11 cellular contexts compared by ENCODE assay signal in the genomic region with DNA sequence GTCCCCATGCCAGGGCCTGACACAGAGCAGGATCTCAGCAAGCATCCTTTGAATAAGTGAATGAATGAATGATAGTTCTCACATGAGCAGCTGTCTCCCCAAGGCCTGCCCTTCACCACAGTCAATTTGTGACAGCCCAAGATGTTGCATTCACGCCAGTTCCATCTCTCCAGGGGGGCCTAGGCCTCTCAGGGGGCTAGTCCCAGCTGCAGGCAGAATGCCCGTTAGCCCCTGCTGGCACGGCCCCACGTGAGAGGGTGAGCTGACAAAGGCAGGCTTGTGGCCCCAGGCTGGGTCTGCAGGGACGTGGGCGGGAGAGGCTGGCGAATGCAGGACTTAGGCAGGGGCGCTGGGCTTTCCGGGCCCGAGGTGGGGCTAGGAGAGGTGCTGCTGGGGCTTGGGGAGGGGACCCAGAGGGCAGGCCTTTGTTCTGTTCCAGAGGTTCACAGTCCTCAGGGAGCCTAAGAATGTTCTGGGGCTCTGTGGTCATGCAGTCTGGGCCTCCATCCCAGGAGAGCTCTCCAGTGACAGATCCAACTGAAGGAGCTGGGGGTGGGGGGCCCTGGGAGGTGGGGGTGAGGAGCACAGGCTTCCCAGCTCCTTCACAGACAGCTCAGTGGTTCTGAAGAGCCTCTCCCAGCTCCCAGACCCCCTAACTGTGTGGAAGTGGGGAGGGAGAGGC. TPM values are rescaled to one million over a fixed set of nuclear protein-coding genes. Genes with fewer than 3 reads are reported as not detected.
DNase-seq lines count a peak whose midpoint lies in the region; ATAC-seq and TF ChIP-seq lines count a peak whose summit lies in the region.
"Had no signal": no experiment of that assay in that cellular context is flagged by ENCODE, and none has a peak within 500 bp of the region (broad histone marks: within the 10 kb centered on the region; RNA-seq: fewer than 3 reads in every experiment).

No MANE protein-coding gene starts in this region.

- peak in 1 of 7 donors; percentile 38 for DNase-seq in adrenal gland
- DNase-seq in left lung, result no peak
- no peak for DNase-seq in naive thymus-derived CD8-positive, alpha-beta T cell
- DNase-seq in D341Med (ENCODE audit: low spot score), result no peak
- no peak for DNase-seq in natural killer cell treated with Interleukin-12 subunit alpha and Interleukin-12 subunit beta and Interleukin-15 and Interleukin-18, amount 100 ng/mL, for 72 hours (ENCODE audit: low spot score)
- DNase-seq: pancreas had no signal

- H3K4me1 ChIP-seq in adrenal gland (replicated peaks in 1 of 2) (peaks cover 19 to 81% of the 10 kb centered on the region in 2 donors), left lung (peaks cover 18 to 55% of the 10 kb centered on the region in 2 donors), stomach smooth muscle (ENCODE audit: control insufficient read depth, insufficient read depth, low read length) (peaks cover 59% of the 10 kb centered on the region)
- H3K4me1 ChIP-seq: pancreas had no signal

- 73 to 91% (median 80%) methylated on average over 6 to 10 of the region's 10 CpGs for WGBS in adrenal gland, 4 donors

- TF ChIP-seq POLR2A in adrenal gland (IDR thresholded peaks at IDR 0.05), result no peak

- H3K9me3 Mint-ChIP-seq in naive thymus-derived CD8-positive, alpha-beta T cell, result no peaks in the 10 kb centered on the region
- H3K9me3 Mint-ChIP-seq in natural killer cell treated with Interleukin-12 subunit alpha and Interleukin-12 subunit beta and Interleukin-15 and Interleukin-18, amount 100 ng/mL, for 72 hours, result no peaks in the 10 kb centered on the region
- H3K9me3 Mint-ChIP-seq: stimulated activated naive CD8-positive, alpha-beta T cell treated with anti-CD3 and anti-CD28 coated beads, Interleukin-15, Interleukin-2, amounts not matched to agents 100 ng/mL and 50 ng/mL, for 24 hours had no signal

- no peak for TF ChIP-seq CTCF in adrenal gland (IDR thresholded peaks at IDR 0.05)
- no peak for TF ChIP-seq CTCF in left lung (IDR thresholded peaks at IDR 0.05)

- no peak overlapping the region for H3K4me3 ChIP-seq in adrenal gland
- no peak overlapping the region for H3K4me3 ChIP-seq in left lung
- H3K4me3 ChIP-seq in stomach smooth muscle (ENCODE audit: low read length in 2 of 2), result no peak overlapping the region
- H3K4me3 ChIP-seq: pancreas, SJSA1 had no signal

- H3K36me3 ChIP-seq in adrenal gland (replicated peaks in 1 of 2), result no peaks in the 10 kb centered on the region
- no peaks in the 10 kb centered on the region for H3K36me3 ChIP-seq in left lung
- no peaks in the 10 kb centered on the region for H3K36me3 ChIP-seq in stomach smooth muscle (ENCODE audit: control insufficient read depth in 2 of 2, insufficient read depth in 2 of 2, low read length in 2 of 2)
- H3K36me3 ChIP-seq: pancreas had no signal

- peak; percentile 7 for ATAC-seq in HG03432 (IDR thresholded peaks at IDR 0.05; ENCODE audit: unreplicated experiment)
- no peak for ATAC-seq in left lung
- ATAC-seq in naive thymus-derived CD8-positive, alpha-beta T cell, result no peak
- ATAC-seq in GM18519 (IDR thresholded peaks at IDR 0.05; ENCODE audit: low FRiP score, unreplicated experiment), result no peak
- ATAC-seq in natural killer cell treated with Interleukin-12 subunit alpha and Interleukin-12 subunit beta and Interleukin-15 and Interleukin-18, amount 100 ng/mL, for 72 hours, result no peak

- no peaks in the 10 kb centered on the region for H3K36me3 Mint-ChIP-seq in naive thymus-derived CD8-positive, alpha-beta T cell
- no peaks in the 10 kb centered on the region for H3K36me3 Mint-ChIP-seq in natural killer cell treated with Interleukin-12 subunit alpha and Interleukin-12 subunit beta and Interleukin-15 and Interleukin-18, amount 100 ng/mL, for 72 hours

- POLR2A ChIA-PET in naive thymus-derived CD8-positive, alpha-beta T cell (lab: Charles Lee), result interaction anchor here (0.5 to 1.5 kb wide), 5 partner anchors 9 to 81 kb away, joined by 3 to 9 read pairs (median 4); a partner anchor contains a TSS

- H3K4me3 Mint-ChIP-seq in naive thymus-derived CD8-positive, alpha-beta T cell, result no peak overlapping the region
- no peak overlapping the region for H3K4me3 Mint-ChIP-seq in natural killer cell treated with Interleukin-12 subunit alpha and Interleukin-12 subunit beta and Interleukin-15 and Interleukin-18, amount 100 ng/mL, for 72 hours
- H3K4me3 Mint-ChIP-seq: stimulated activated naive CD8-positive, alpha-beta T cell treated with anti-CD3 and anti-CD28 coated beads, Interleukin-15, Interleukin-2, amounts not matched to agents 100 ng/mL and 50 ng/mL, for 24 hours had no signal

- H3K27me3 ChIP-seq in adrenal gland, result no peaks in the 10 kb centered on the region
- H3K27me3 ChIP-seq in left lung, result no peaks in the 10 kb centered on the region
- H3K27me3 ChIP-seq in stomach smooth muscle (ENCODE audit: control insufficient read depth in 1 of 2, insufficient read depth in 2 of 2, low read length in 2 of 2), result no peaks in the 10 kb centered on the region
- H3K27me3 ChIP-seq: pancreas, SJSA1 had no signal

- H3K9me3 ChIP-seq in adrenal gland (replicated peaks in 1 of 3) (no peaks in the 10 kb centered on the region), left lung (no peaks in the 10 kb centered on the region), stomach smooth muscle (ENCODE audit: control insufficient read depth in 2 of 2, low read length in 2 of 2) (no peaks in the 10 kb centered on the region)
- H3K9me3 ChIP-seq: pancreas, SJSA1 had no signal

- peak overlapping the region in 1 of 10 donors; percentile 66 for H3K27ac Mint-ChIP-seq in naive thymus-derived CD8-positive, alpha-beta T cell
- H3K27ac Mint-ChIP-seq in natural killer cell treated with Interleukin-12 subunit alpha and Interleukin-12 subunit beta and Interleukin-15 and Interleukin-18, amount 100 ng/mL, for 72 hours, result no peak overlapping the region

- peak overlapping the region; percentile 21 to 59 for H3K9ac ChIP-seq in stomach smooth muscle (ENCODE audit: low read length in 2 of 2)

- intact Hi-C loops in adrenal gland (cut with DNase I), result no loop called here
- intact Hi-C loops in left lung (cut with DNase I), result no loop called here

- no peaks in the 10 kb centered on the region for H3K27me3 Mint-ChIP-seq in naive thymus-derived CD8-positive, alpha-beta T cell
- no peaks in the 10 kb centered on the region for H3K27me3 Mint-ChIP-seq in natural killer cell treated with Interleukin-12 subunit alpha and Interleukin-12 subunit beta and Interleukin-15 and Interleukin-18, amount 100 ng/mL, for 72 hours
- H3K27me3 Mint-ChIP-seq: stimulated activated naive CD8-positive, alpha-beta T cell treated with anti-CD3 and anti-CD28 coated beads, Interleukin-15, Interleukin-2, amounts not matched to agents 100 ng/mL and 50 ng/mL, for 24 hours had no signal

- peaks cover 6 to 55% (median 31%) of the 10 kb centered on the region in 4 donors for H3K4me1 Mint-ChIP-seq in naive thymus-derived CD8-positive, alpha-beta T cell
- peaks cover 13 to 19% of the 10 kb centered on the region in 2 donors for H3K4me1 Mint-ChIP-seq in natural killer cell treated with Interleukin-12 subunit alpha and Interleukin-12 subunit beta and Interleukin-15 and Interleukin-18, amount 100 ng/mL, for 72 hours (ENCODE audit: low read depth in 2 of 2)

- peak overlapping the region in 3 of 5 donors; percentile 77 to 95 (median 82) for H3K27ac ChIP-seq in adrenal gland
- H3K27ac ChIP-seq in left lung, result peak overlapping the region; percentile 39 to 68
- peak overlapping the region; percentile 98 for H3K27ac ChIP-seq in stomach smooth muscle (ENCODE audit: low read length)
- H3K27ac ChIP-seq: pancreas, SJSA1 had no signal

RNA-seq across cellular contexts. Expression of gene TLDC2, which starts 30.5 kb away (rescaled TPM):
- under 1 TPM in 1 of 8 donors, not detected in 7; 0.29 TPM for total RNA-seq in adrenal gland
- under 1 TPM in 2 of 3 donors, not detected in 1; 0.10 to 0.22 TPM for polyA plus RNA-seq in adrenal gland
- total RNA-seq in left lung, result under 1 TPM; 0.29 to 0.60 TPM
- total RNA-seq in naive thymus-derived CD8-positive, alpha-beta T cell, result not detected
- polyA plus RNA-seq in naive thymus-derived CD8-positive, alpha-beta T cell, result under 1 TPM; 0.17 to 0.23 (median 0.20) TPM
- under 1 TPM in 1 of 2 donors, not detected in 1; 0.39 TPM for total RNA-seq in natural killer cell treated with Interleukin-12 subunit alpha and Interleukin-12 subunit beta and Interleukin-15 and Interleukin-18, amount 100 ng/mL, for 72 hours
- total RNA-seq: SJSA1 had no signal
